Comparison of ENCODE assay signal across 8 cellular contexts in the genomic region with DNA sequence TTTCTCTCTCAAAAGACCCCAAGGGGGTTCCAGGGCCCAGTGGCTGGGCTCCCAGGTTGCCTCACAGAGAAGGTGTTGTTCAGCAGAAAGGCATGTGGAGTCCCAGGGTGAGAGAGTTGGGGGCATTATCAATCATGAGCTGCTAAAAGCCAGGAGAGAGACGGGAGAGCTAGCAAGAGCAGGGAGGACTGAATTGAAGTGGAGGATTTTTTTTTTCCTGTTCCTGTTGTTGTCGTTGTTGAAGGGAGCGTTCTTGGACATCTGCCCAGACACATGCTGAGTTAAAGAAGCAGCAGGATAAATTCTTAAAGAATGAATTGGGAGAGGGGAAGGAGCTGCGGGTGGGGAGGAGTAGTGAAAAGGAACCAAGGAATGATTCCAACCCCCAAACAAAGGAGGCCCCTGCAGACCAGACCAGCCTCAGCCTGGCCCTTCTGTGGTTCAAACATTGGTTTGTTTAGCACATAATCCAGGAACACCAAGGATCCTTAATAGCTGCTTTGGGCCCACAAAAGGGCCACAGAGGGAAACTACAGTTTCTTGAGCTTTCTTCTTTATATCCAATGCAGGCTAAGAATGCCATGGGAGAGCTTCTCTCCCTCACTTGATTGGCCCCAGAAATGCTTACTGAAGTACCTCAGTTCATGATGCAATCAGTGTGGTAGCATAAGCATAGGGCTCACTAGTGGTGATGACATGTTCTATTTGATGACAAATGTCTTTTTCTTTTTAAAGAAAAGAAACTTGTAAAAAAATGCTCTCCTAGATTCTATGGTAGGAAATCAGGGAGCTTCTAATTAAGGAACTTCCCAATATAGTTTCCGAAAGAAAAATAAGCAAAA.
DNase-seq lines count a peak whose midpoint lies in the region; ATAC-seq, FAIRE-seq and TF ChIP-seq lines count a peak whose summit lies in the region.

No MANE protein-coding gene starts in this region.

- H3K4me3 ChIP-seq in astrocyte (ENCODE audit: insufficient read depth, low read depth, low read length) (no peak overlapping the region), smooth muscle cell (no peak overlapping the region)

- H2AFZ ChIP-seq in astrocyte (ENCODE audit: low read depth, low read length): peak overlapping the region; percentile 50
- H2AFZ ChIP-seq in smooth muscle cell (ENCODE audit: low read depth): no peak overlapping the region

- H3K4me2 ChIP-seq in astrocyte (ENCODE audit: low read length) (peak overlapping the region; percentile 52), smooth muscle cell (peak overlapping the region; percentile 64)

- H3K9ac ChIP-seq in astrocyte (ENCODE audit: low read length) (peak overlapping the region; percentile 22), smooth muscle cell (ENCODE audit: low read depth) (no peak overlapping the region)

- FAIRE-seq in astrocyte (lab: Jason Lieb, UNC): peak; percentile 55

- H3K36me3 ChIP-seq in astrocyte (ENCODE audit: insufficient read depth, low read length) (no peaks in the 10 kb centered on the region), smooth muscle cell (ENCODE audit: low read depth) (no peaks in the 10 kb centered on the region)

- H4K20me1 ChIP-seq in astrocyte (ENCODE audit: insufficient read depth, low read length) (no peaks in the 10 kb centered on the region), smooth muscle cell (ENCODE audit: low read depth) (no peaks in the 10 kb centered on the region)

- H3K4me3 Mint-ChIP-seq in astrocyte (ENCODE audit: unreplicated experiment): peak overlapping the region; percentile 56

- WGBS in smooth muscle cell (ENCODE audit: low lambda C conversion rate): 21% methylated on average over 5 of the region's 5 CpGs

- H3K36me3 Mint-ChIP-seq in astrocyte (ENCODE audit: low read depth, unreplicated experiment): no peaks in the 10 kb centered on the region

- DNase-seq in MV-4-11 (lab: John Stamatoyannopoulos, UW) (peak; percentile 12), astrocyte (ENCODE audit: low read depth) (peak; percentile 97), iPS-NIHi11 (ENCODE audit: low spot score) (peak; percentile 40), smooth muscle cell (lab: John Stamatoyannopoulos, UW; ENCODE audit: unreplicated experiment) (no peak), NOMO-1 treated with DMSO at 0.1 percent for 48 hours (lab: John Stamatoyannopoulos, UW; ENCODE audit: unreplicated experiment) (no peak), OCI-M2 (lab: John Stamatoyannopoulos, UW; ENCODE audit: unreplicated experiment) (no peak)

- no peaks in the 10 kb centered on the region for H3K27me3 Mint-ChIP-seq in astrocyte (ENCODE audit: low read depth, unreplicated experiment)

- H3K27ac Mint-ChIP-seq in astrocyte (ENCODE audit: unreplicated experiment): peak overlapping the region; percentile 78

- peaks cover 35% of the 10 kb centered on the region for H3K4me1 Mint-ChIP-seq in astrocyte (ENCODE audit: low read depth, unreplicated experiment)

- H3K27me3 ChIP-seq in astrocyte (ENCODE audit: insufficient read depth, low read length) (no peaks in the 10 kb centered on the region), smooth muscle cell (ENCODE audit: low read depth) (no peaks in the 10 kb centered on the region)

- peaks cover 20% of the 10 kb centered on the region for H3F3A ChIP-seq in smooth muscle cell (ENCODE audit: low read depth)

- H3K9me3 ChIP-seq in astrocyte (ENCODE audit: insufficient read depth, low read depth, low read length) (no peaks in the 10 kb centered on the region), smooth muscle cell (replicated peaks; ENCODE audit: low read depth) (no peaks in the 10 kb centered on the region)

- H3K9me3 Mint-ChIP-seq in astrocyte (ENCODE audit: unreplicated experiment): no peaks in the 10 kb centered on the region

- H3K27ac ChIP-seq in 22Rv1: peak overlapping the region; percentile 10; the same call in 1 of the 2 replicates
- peak overlapping the region; percentile 41 for H3K27ac ChIP-seq in astrocyte (ENCODE audit: low read depth, low read length)
- H3K27ac ChIP-seq in smooth muscle cell (ENCODE audit: low read depth): peak overlapping the region; percentile 78

- ATAC-seq in HG03378 (IDR thresholded peaks at IDR 0.05; ENCODE audit: unreplicated experiment): no peak

- H3K4me1 ChIP-seq in astrocyte (ENCODE audit: insufficient read depth, low read length) (peaks cover 26% of the 10 kb centered on the region), smooth muscle cell (ENCODE audit: low read depth) (peaks cover 49% of the 10 kb centered on the region)

- TF ChIP-seq CTCF in 22Rv1 (IDR thresholded peaks at IDR 0.05) (no peak), astrocyte (IDR thresholded peaks at IDR 0.05; ENCODE audit: insufficient read depth, low read depth, low read length) (no peak), smooth muscle cell (IDR thresholded peaks at IDR 0.05; ENCODE audit: borderline replicate concordance, insufficient read depth, poor library complexity, severe bottlenecking) (no peak)

- H3K79me2 ChIP-seq in astrocyte (ENCODE audit: insufficient read depth, low read length): no peaks in the 10 kb centered on the region
- peaks cover 27% of the 10 kb centered on the region for H3K79me2 ChIP-seq in smooth muscle cell (ENCODE audit: low read depth)

Comparison
In these comparisons a context has a peak if more than half of its experiments do, and no peak if none do; other contexts are left out.
1. H3K27ac ChIP-seq: peak in every context shown above with its lines; median percentile 78 in smooth muscle cell; 41 in astrocyte; 10 in 22Rv1.
2. DNase-seq: peak in MV-4-11 (single experiment), astrocyte (single experiment) and iPS-NIHi11 (single experiment); none in smooth muscle cell (single experiment), NOMO-1 treated with DMSO at 0.1 percent for 48 hours (single experiment) and OCI-M2 (single experiment).